ENCODE assay signal across 17 cellular contexts in the genomic region with DNA sequence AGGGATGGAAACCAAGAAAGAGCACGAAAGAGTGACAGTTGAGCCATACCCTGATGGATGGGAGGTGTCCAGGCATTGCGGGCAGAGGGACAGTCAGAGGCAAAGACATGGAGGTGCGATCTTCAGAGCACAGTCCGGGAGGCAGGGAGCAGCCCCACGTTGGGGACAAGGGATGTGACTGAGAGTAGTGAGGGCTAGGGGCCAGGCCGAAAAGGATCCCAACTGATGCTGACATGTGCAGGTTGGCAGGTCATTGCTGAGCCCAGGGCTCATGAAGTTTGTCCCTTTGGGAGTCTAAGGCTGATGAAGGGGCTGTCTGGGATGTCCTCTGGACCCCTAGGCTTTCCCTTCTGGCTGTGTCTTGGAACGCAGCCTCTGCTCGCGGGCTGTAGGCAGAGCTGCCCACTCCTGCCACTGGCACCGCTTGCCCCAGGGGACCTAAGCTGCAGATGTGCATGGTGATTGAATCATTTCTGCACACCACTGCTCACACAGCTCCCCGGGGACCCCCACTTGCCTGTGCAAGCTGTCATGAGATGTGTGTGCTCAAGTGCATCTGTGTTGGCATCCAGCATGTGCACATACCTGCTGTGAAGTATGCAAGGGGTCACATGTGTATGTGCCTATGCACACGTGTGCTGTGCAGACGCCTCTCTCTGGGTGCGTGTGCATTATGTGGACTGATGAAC.
DNase-seq lines count a peak whose midpoint lies in the region; ATAC-seq, FAIRE-seq and TF ChIP-seq lines count a peak whose summit lies in the region.
"Had no signal": no experiment of that assay in that cellular context is flagged by ENCODE, and none has a peak within 500 bp of the region (broad histone marks: within the 10 kb centered on the region; RNA-seq: fewer than 3 reads in every experiment).

No MANE protein-coding gene starts in this region.

- WGBS in HepG2 (ENCODE audit: low lambda C conversion rate): 98% methylated on average over 14 of the region's 14 CpGs
- WGBS in right lobe of liver (ENCODE audit: insufficient coverage, low coverage, low lambda C conversion rate, missing lambda C conversion rate): 81% methylated on average over 6 of the region's 14 CpGs
- 89% methylated on average over 14 of the region's 14 CpGs for WGBS in prostate gland

- H3K9ac ChIP-seq in HepG2 (ENCODE audit: insufficient read depth, low read depth, low read length): no peak overlapping the region

- no peak for TF ChIP-seq POLR2A in HepG2 (IDR thresholded peaks at IDR 0.05; ENCODE audit: insufficient read depth in 1 of 2, low read depth in 2 of 2, low read length in 2 of 2)
- TF ChIP-seq POLR2A in right lobe of liver (IDR thresholded peaks at IDR 0.05): no peak
- no peak for TF ChIP-seq POLR2A in uterus (IDR thresholded peaks at IDR 0.05)
- TF ChIP-seq POLR2A in prostate gland (IDR thresholded peaks at IDR 0.05): no peak

- DNase-seq in HepG2 (ENCODE audit: low spot score): no peak
- DNase-seq in right lobe of liver: no peak
- DNase-seq in T-helper 17 cell: no peak
- no peak for DNase-seq in uterus
- no peak for DNase-seq in prostate gland (ENCODE audit: low spot score)
- no peak for DNase-seq in upper lobe of right lung
- DNase-seq: activated naive CD4-positive, alpha-beta T cell treated with anti-CD3 and anti-CD28 coated beads for 36 hours; activated T-cell treated with anti-CD3 and anti-CD28 coated beads for 4 hours; anterior cingulate cortex; CD4-positive, alpha-beta memory T cell; EL; mesenchymal stem cell; natural killer cell; transverse colon had no signal

- H3K27me3 Mint-ChIP-seq in T-helper 17 cell: no peaks in the 10 kb centered on the region
- H3K27me3 Mint-ChIP-seq in nephron (ENCODE audit: low read depth): no peaks in the 10 kb centered on the region
- H3K27me3 Mint-ChIP-seq: CD4-positive, alpha-beta memory T cell had no signal

- no peak overlapping the region for H2AFZ ChIP-seq in HepG2 (ENCODE audit: low read length)

- H3K4me2 ChIP-seq in HepG2 (ENCODE audit: low read depth, low read length): no peak overlapping the region

- no peak for FAIRE-seq in HepG2 (lab: Jason Lieb, UNC)
- FAIRE-seq: islet of Langerhans had no signal

- CTCF ChIA-PET in HepG2 (lab: Yijun Ruan, JAX; ENCODE audit: low intra/inter-chr PET ratio, low total read pairs): no interaction called here

- intact Hi-C loops in HepG2 (cut with micrococcal nuclease; ENCODE audit: unreplicated experiment) (loop anchor here (2.0 to 10.0 kb wide), 4 partner anchors 37 to 759 kb away; no protein-coding TSS in a partner anchor), right lobe of liver (cut with DNase I) (loop anchor here (10.0 kb wide), 4 partner anchors 99 to 209 kb away; a partner anchor contains a TSS), uterus (cut with DNase I; ENCODE audit: low total_unique reads) (loop anchor here (10.0 kb wide), 1 partner anchor 889 kb away; no protein-coding TSS in a partner anchor), prostate gland (cut with DNase I) (loop anchor here (5.0 to 10.0 kb wide), 4 partner anchors 229 to 759 kb away; no protein-coding TSS in a partner anchor), upper lobe of right lung (cut with DNase I) (loop anchor here (10.0 kb wide), 1 partner anchor 1149 kb away; no protein-coding TSS in a partner anchor)

- H3K36me3 ChIP-seq in HepG2 (replicated peaks in 1 of 2; ENCODE audit: control insufficient read depth in 1 of 2, insufficient read depth in 2 of 2, low read length in 2 of 2) (peaks cover 19 to 56% of the 10 kb centered on the region in 2 experiments), right lobe of liver (no peaks in the 10 kb centered on the region), uterus (no peaks in the 10 kb centered on the region), prostate gland (no peaks in the 10 kb centered on the region), upper lobe of right lung (peaks cover 8% of the 10 kb centered on the region)
- H3K36me3 ChIP-seq: transverse colon had no signal

- TF ChIP-seq CTCF in HepG2 (CRISPR knock-in tag; IDR thresholded peaks at IDR 0.05) (no peak), right lobe of liver (IDR thresholded peaks at IDR 0.05) (no peak), nephron (IDR thresholded peaks at IDR 0.05; ENCODE audit: unreplicated experiment in 3 of 3) (no peak), uterus (IDR thresholded peaks at IDR 0.05) (no peak), prostate gland (IDR thresholded peaks at IDR 0.05) (no peak), upper lobe of right lung (IDR thresholded peaks at IDR 0.05) (no peak)

- H3K9me3 Mint-ChIP-seq in nephron: no peaks in the 10 kb centered on the region
- H3K9me3 Mint-ChIP-seq: activated naive CD4-positive, alpha-beta T cell treated with anti-CD3 and anti-CD28 coated beads for 36 hours; CD4-positive, alpha-beta memory T cell; natural killer cell had no signal

- H3K4me1 ChIP-seq in HepG2 (ENCODE audit: insufficient read depth, low read length) (peaks cover 49% of the 10 kb centered on the region), right lobe of liver (peaks cover 0 to 8% (median 3%) of the 10 kb centered on the region in 4 donors), uterus (peaks cover 0 to 6% of the 10 kb centered on the region in 2 donors), prostate gland (replicated peaks) (peaks cover 7% of the 10 kb centered on the region), upper lobe of right lung (peaks cover 47% of the 10 kb centered on the region)

- POLR2A ChIA-PET in HepG2 (lab: Yijun Ruan, JAX): interaction anchor here (1.4 to 2.5 kb wide), 6 partner anchors 10 to 135 kb away, joined by 4 to 10 read pairs (median 6); no protein-coding TSS in a partner anchor

- no peak for TF ChIP-seq RAD21 in HepG2 (CRISPR knock-in tag; IDR thresholded peaks at IDR 0.05)

- in situ Hi-C loops in HepG2 (cut with HindIII; ENCODE audit: extremely low pct_ligation_motif_present, low pct_unique_long_range_greater_than_20kb): loop anchor here (25.0 kb wide), 1 partner anchor 107 kb away; no protein-coding TSS in a partner anchor

- no peak overlapping the region for H3K27ac ChIP-seq in HepG2 (ENCODE audit: extremely low read length, insufficient read depth, low read length)
- no peak overlapping the region for H3K27ac ChIP-seq in right lobe of liver
- peak overlapping the region; percentile 8 to 71 for H3K27ac ChIP-seq in uterus
- no peak overlapping the region for H3K27ac ChIP-seq in prostate gland
- no peak overlapping the region for H3K27ac ChIP-seq in upper lobe of right lung

- no TSS peak for BruUV-seq in HepG2 (replicated peaks; lab: Mats Ljungman, UMichigan)

- H3K4me1 Mint-ChIP-seq in T-helper 17 cell (peaks cover 12% of the 10 kb centered on the region), nephron (peaks cover 58% of the 10 kb centered on the region)

- H3K9me3 ChIP-seq in HepG2 (ENCODE audit: low read length): no peaks in the 10 kb centered on the region
- H3K9me3 ChIP-seq in right lobe of liver: no peaks in the 10 kb centered on the region
- no peaks in the 10 kb centered on the region for H3K9me3 ChIP-seq in T-helper 17 cell (ENCODE audit: control insufficient read depth, low read length, poor library complexity, severe bottlenecking)
- H3K9me3 ChIP-seq in uterus: no peaks in the 10 kb centered on the region
- H3K9me3 ChIP-seq in prostate gland: no peaks in the 10 kb centered on the region
- no peaks in the 10 kb centered on the region for H3K9me3 ChIP-seq in upper lobe of right lung
- H3K9me3 ChIP-seq: transverse colon had no signal

- H3K36me3 Mint-ChIP-seq in T-helper 17 cell (ENCODE audit: low read depth) (no peaks in the 10 kb centered on the region), nephron (ENCODE audit: low read depth) (peaks cover 9% of the 10 kb centered on the region)
- H3K36me3 Mint-ChIP-seq: natural killer cell had no signal

- peak overlapping the region; percentile 72 for H3K27ac Mint-ChIP-seq in T-helper 17 cell
- peak overlapping the region in 2 of 3 experiments; percentile 37 to 66 for H3K27ac Mint-ChIP-seq in nephron
- H3K27ac Mint-ChIP-seq: activated naive CD4-positive, alpha-beta T cell treated with anti-CD3 and anti-CD28 coated beads for 36 hours had no signal

- no peak overlapping the region for H3K4me3 ChIP-seq in HepG2 (replicated peaks in 1 of 3; ENCODE audit: insufficient read depth in 1 of 3, low read depth in 2 of 3, low read length in 3 of 3)
- no peak overlapping the region for H3K4me3 ChIP-seq in right lobe of liver
- H3K4me3 ChIP-seq in uterus: no peak overlapping the region
- H3K4me3 ChIP-seq in prostate gland: no peak overlapping the region
- no peak overlapping the region for H3K4me3 ChIP-seq in upper lobe of right lung
- H3K4me3 ChIP-seq: transverse colon had no signal

- H3K27me3 ChIP-seq in HepG2 (ENCODE audit: control insufficient read depth in 1 of 2, insufficient read depth in 2 of 2, low read length in 2 of 2): no peaks in the 10 kb centered on the region
- no peaks in the 10 kb centered on the region for H3K27me3 ChIP-seq in right lobe of liver
- H3K27me3 ChIP-seq in uterus: no peaks in the 10 kb centered on the region
- no peaks in the 10 kb centered on the region for H3K27me3 ChIP-seq in prostate gland (replicated peaks; ENCODE audit: insufficient read depth)
- H3K27me3 ChIP-seq in upper lobe of right lung: no peaks in the 10 kb centered on the region
- H3K27me3 ChIP-seq: transverse colon had no signal

- TF ChIP-seq EP300 in HepG2 (IDR thresholded peaks at IDR 0.05; ENCODE audit: low read depth in 2 of 2, low read length in 2 of 2) (no peak), HepG2 (CRISPR knock-in tag; IDR thresholded peaks at IDR 0.05; ENCODE audit: borderline replicate concordance) (no peak)

- no peaks in the 10 kb centered on the region for H3K79me2 ChIP-seq in HepG2 (ENCODE audit: insufficient read depth, low read length)

- ATAC-seq in HepG2 (no peak), right lobe of liver (no peak), T-helper 17 cell (no peak), upper lobe of right lung (no peak), GM21447 (IDR thresholded peaks at IDR 0.05; ENCODE audit: unreplicated experiment) (no peak)
- ATAC-seq: natural killer cell had no signal

- H4K20me1 ChIP-seq in HepG2 (ENCODE audit: insufficient read depth, low read length): peaks cover 14% of the 10 kb centered on the region

- H3K4me3 Mint-ChIP-seq in T-helper 17 cell (no peak overlapping the region), nephron (no peak overlapping the region)
- H3K4me3 Mint-ChIP-seq: activated naive CD4-positive, alpha-beta T cell treated with anti-CD3 and anti-CD28 coated beads for 36 hours; CD4-positive, alpha-beta memory T cell; natural killer cell had no signal

TF ChIP-seq in HepG2, 621 proteins besides CTCF, POLR2A, EP300 and RAD21:
- no peak for TF ChIP-seq MIXL1 (CRISPR knock-in tag; IDR thresholded peaks at IDR 0.05)
- no peak for TF ChIP-seq TOPORS (CRISPR knock-in tag; IDR thresholded peaks at IDR 0.05)
- no peak for TF ChIP-seq ZMYM2 (CRISPR knock-in tag; IDR thresholded peaks at IDR 0.05)
- peak; percentile 62 for TF ChIP-seq AGO2 (optimal IDR thresholded peaks at IDR 0.05; ENCODE audit: low read depth, low read length)

Comparison
In these comparisons a context has a peak if more than half of its experiments do, and no peak if none do; other contexts are left out.
1. H3K27ac ChIP-seq: peak in uterus (2 of 2); none in HepG2 (single experiment), right lobe of liver (0 of 3), prostate gland (0 of 2) and upper lobe of right lung (single experiment).